In genomic region chr9:78296893-78297671, GRCh38 we compare ENCODE assay signal across 8 cellular contexts. TPM values are rescaled to one million over a fixed set of nuclear protein-coding genes. Genes with fewer than 3 reads are reported as not detected.
DNase-seq lines count a peak whose midpoint lies in the region; ATAC-seq, FAIRE-seq and TF ChIP-seq lines count a peak whose summit lies in the region.

Gene PSAT1, plus strand, starts transcription at chr9:78297125. Its CDS starts 86 bp downstream, at chr9:78297211.

- H2BK12ac ChIP-seq in H1 (ENCODE audit: low read depth, low read length) (peak within 1 kb of the TSS; percentile 65), mesenchymal stem cell (ENCODE audit: low read length in 2 of 2) (peak within 1 kb of the TSS in 1 of 2 experiments; percentile 89)

- H3K18ac ChIP-seq in H1 (ENCODE audit: extremely low read depth, low read length), result peak within 1 kb of the TSS; percentile 95
- peak within 1 kb of the TSS; percentile 76 to 86 for H3K18ac ChIP-seq in mesenchymal stem cell (ENCODE audit: low read depth in 1 of 2, low read length in 2 of 2)

- H2BK20ac ChIP-seq in H1 (ENCODE audit: low read length), result 0 out of 2 replicates have a peak within 1 kb of the TSS, but pooled peaks have one; percentile 41

- H4K5ac ChIP-seq in H1 (ENCODE audit: insufficient read length, low read depth, low read length), result peak within 1 kb of the TSS; percentile 98

- peak within 1 kb of the TSS; percentile 41 for H2BK120ac ChIP-seq in H1 (replicated peaks; ENCODE audit: low read depth, low read length)
- H2BK120ac ChIP-seq in mesenchymal stem cell (ENCODE audit: low read depth, low read length), result peak within 1 kb of the TSS; percentile 6

- no peak for TF ChIP-seq EP300 in H1 (IDR thresholded peaks at IDR 0.05; ENCODE audit: borderline replicate concordance in 1 of 2, low read depth in 2 of 2, low read length in 2 of 2)

- WGBS in H1 (ENCODE audit: extremely low coverage in 1 of 2, insufficient coverage in 1 of 2, insufficient read length in 1 of 2, insufficient replicate concordance in 2 of 2, low coverage in 1 of 2, low lambda C conversion rate in 2 of 2, missing lambda C conversion rate in 1 of 2), 2 experiments, result 1% methylated on average over 70 of the region's 76 CpGs; no CpG with 5 or more reads in 1 of the 2 experiments
- under 1% methylated on average over 75 of the region's 76 CpGs for WGBS in mesenchymal stem cell

- H3K79me2 ChIP-seq in H1 (ENCODE audit: control insufficient read depth in 1 of 2, insufficient read depth in 2 of 2, low read length in 2 of 2), result peaks cover 15 to 51% of the 10 kb centered on the region in 2 experiments

- H2BK15ac ChIP-seq in H1 (ENCODE audit: low read length) (peak within 1 kb of the TSS; percentile 54; the same call in 1 of the 2 replicates), mesenchymal stem cell (ENCODE audit: low read depth, poor library complexity, severe bottlenecking) (peak within 1 kb of the TSS; percentile 93)

- H3K79me1 ChIP-seq in H1 (ENCODE audit: low read depth, low read length) (peaks cover 4% of the 10 kb centered on the region), mesenchymal stem cell (replicated peaks; ENCODE audit: low read length, poor library complexity, severe bottlenecking) (peaks cover 5% of the 10 kb centered on the region)

- peak within 1 kb of the TSS; percentile 99 for H4K8ac ChIP-seq in H1 (ENCODE audit: extremely low read depth, insufficient read depth, low read length)
- peak within 1 kb of the TSS; percentile 77 for H4K8ac ChIP-seq in mesenchymal stem cell (ENCODE audit: low read length)

- peak; percentile 98 for ATAC-seq in GM21360 (IDR thresholded peaks at IDR 0.05; ENCODE audit: unreplicated experiment)

- peak; percentile 45 for FAIRE-seq in H1 (lab: Jason Lieb, UNC)

- peaks cover 7% of the 10 kb centered on the region; the same call in 1 of the 2 replicates for H3K23me2 ChIP-seq in H1 (ENCODE audit: low read depth, low read length)

- CTCF ChIA-PET in activated CD8-positive, alpha-beta memory T cell treated with anti-CD3 and anti-CD28 coated beads for 36 hours (lab: Charles Lee), result interaction anchor here (1.4 kb wide), 1 partner anchor 19 kb away, joined by 3 read pairs; no protein-coding TSS in a partner anchor
- CTCF ChIA-PET in H1 (lab: Charles Lee; ENCODE audit: partially characterized antibody), result interaction anchor here (0.7 to 3.2 kb wide), 8 partner anchors 12 to 96 kb away, joined by 3 to 21 read pairs (median 4); no protein-coding TSS in a partner anchor

- H4K91ac ChIP-seq in H1 (replicated peaks; ENCODE audit: insufficient read length, low read length) (peak within 1 kb of the TSS; percentile 95), mesenchymal stem cell (ENCODE audit: low read length) (peak within 1 kb of the TSS; percentile 82)

- DNase-seq in CMK (ENCODE audit: low read depth), result peak; percentile 71
- peak; percentile 94 for DNase-seq in HT-29 (ENCODE audit: low spot score)
- DNase-seq in NOMO-1 (lab: John Stamatoyannopoulos, UW; ENCODE audit: unreplicated experiment in 2 of 2), result peak; percentile 72 to 79
- DNase-seq in H1 (ENCODE audit: low read depth in 1 of 2, low spot score in 2 of 2), result peak; percentile 90 to 91
- peak; percentile 98 for DNase-seq in mesenchymal stem cell
- peak; percentile 69 for DNase-seq in stimulated activated CD8-positive, alpha-beta memory T cell treated with anti-CD3 and anti-CD28 coated beads, Interleukin-12 subunit alpha, Interleukin-12 subunit beta, amount 100 ng/mL, for 24 hours (ENCODE audit: extremely low read depth)

- peak within 1 kb of the TSS; percentile 87 to 93 (median 90) for H3K4me3 ChIP-seq in H1 (ENCODE audit: extremely low read depth in 1 of 4, insufficient read depth in 2 of 4, low read depth in 3 of 4, low read length in 4 of 4)
- H3K4me3 ChIP-seq in mesenchymal stem cell (ENCODE audit: insufficient read depth in 1 of 2, low read depth in 1 of 2, low read length in 2 of 2), result peak within 1 kb of the TSS; percentile 88

- TF ChIP-seq POLR2A in H1 (IDR thresholded peaks at IDR 0.05; ENCODE audit: control extremely low read depth in 1 of 2, low read depth in 2 of 2, low read length in 2 of 2), result peak; percentile 95 to 98

- TF ChIP-seq RAD21 in H1 (IDR thresholded peaks at IDR 0.05 in 1 of 2, conservative IDR thresholded peaks at IDR 0.05 in 1 of 2; ENCODE audit: low read depth in 2 of 2, low read length in 2 of 2), result no peak

- no peak within 1 kb of the TSS for H3K14ac ChIP-seq in H1 (ENCODE audit: insufficient read length)
- peak within 1 kb of the TSS in 1 of 2 experiments; percentile 94 for H3K14ac ChIP-seq in mesenchymal stem cell (ENCODE audit: low read length in 2 of 2)

- H3K56ac ChIP-seq in H1 (replicated peaks; ENCODE audit: insufficient read length, low read depth, low read length), result peak within 1 kb of the TSS; percentile 95

- peaks cover 6 to 11% of the 10 kb centered on the region in 2 experiments for H4K20me1 ChIP-seq in H1 (replicated peaks in 1 of 2; ENCODE audit: control insufficient read depth in 1 of 2, insufficient read depth in 2 of 2, low read length in 2 of 2)

- peak within 1 kb of the TSS; percentile 97 for H2BK5ac ChIP-seq in H1 (ENCODE audit: low read depth, low read length)
- H2BK5ac ChIP-seq in mesenchymal stem cell (ENCODE audit: low read depth, low read length, poor library complexity, severe bottlenecking), result peak within 1 kb of the TSS; percentile 85

- H3K9ac ChIP-seq in H1 (replicated peaks in 1 of 4; ENCODE audit: extremely low read depth in 1 of 4, low read depth in 3 of 4, low read length in 3 of 4) (peak within 1 kb of the TSS; percentile 96 to 99 (median 98)), mesenchymal stem cell (ENCODE audit: low read length) (peak within 1 kb of the TSS; percentile 89)

- H3K4me1 ChIP-seq in H1 (replicated peaks in 1 of 4; ENCODE audit: control insufficient read depth in 3 of 4, insufficient read depth in 4 of 4, low read length in 3 of 4) (peaks cover 8 to 16% (median 12%) of the 10 kb centered on the region in 4 experiments; a peak in 6 of 7 replicates), mesenchymal stem cell (ENCODE audit: control insufficient read depth, insufficient read depth, low read depth, low read length) (peaks cover 7% of the 10 kb centered on the region)

- H3K36me3 ChIP-seq in H1 (ENCODE audit: control insufficient read depth in 2 of 4, insufficient read depth in 4 of 4, low read length in 3 of 4) (peaks cover 11 to 34% (median 21%) of the 10 kb centered on the region in 4 experiments), mesenchymal stem cell (ENCODE audit: control insufficient read depth in 1 of 2, insufficient read depth in 2 of 2, low read depth in 1 of 2, low read length in 2 of 2) (no peaks in the 10 kb centered on the region)

- no peak within 1 kb of the TSS for H3K23ac ChIP-seq in H1 (ENCODE audit: insufficient read length)
- peak within 1 kb of the TSS in 1 of 2 experiments; percentile 96 for H3K23ac ChIP-seq in mesenchymal stem cell (ENCODE audit: low read length in 2 of 2)

- H3K27me3 ChIP-seq in H1 (replicated peaks in 1 of 4; ENCODE audit: control insufficient read depth in 3 of 4, extremely low read depth in 1 of 4, insufficient read depth in 3 of 4, low read length in 3 of 4), result no peaks in the 10 kb centered on the region
- H3K27me3 ChIP-seq in mesenchymal stem cell (ENCODE audit: control insufficient read depth in 1 of 2, insufficient read depth in 1 of 2, low read length in 2 of 2), result peaks cover 0 to 6% of the 10 kb centered on the region in 2 experiments

- POLR2A ChIA-PET in activated CD8-positive, alpha-beta memory T cell treated with anti-CD3 and anti-CD28 coated beads for 36 hours (lab: Charles Lee), result interaction anchor here (0.5 to 2.1 kb wide), 10 partner anchors 13 to 1922 kb away, joined by 3 to 17 read pairs (median 3); partner anchors contain the start of genes CEP78 and TLE4
- POLR2A ChIA-PET in H1 (lab: Charles Lee; ENCODE audit: partially characterized antibody), result interaction anchor here (0.7 to 27.8 kb wide), 54 partner anchors 12 to 1281 kb away, joined by 3 to 936 read pairs (median 5); partner anchors contain the start of genes CEP78, GNAQ and TLE4

- no peak for TF ChIP-seq CTCF in H1 (IDR thresholded peaks at IDR 0.05; ENCODE audit: control extremely low read depth in 1 of 3, insufficient read depth in 1 of 3, low read depth in 1 of 3, low read length in 3 of 3)

- H3K9me3 ChIP-seq in H1 (ENCODE audit: insufficient read depth in 2 of 2, low read depth in 1 of 2, low read length in 1 of 2) (no peaks in the 10 kb centered on the region), mesenchymal stem cell (ENCODE audit: control insufficient read depth, low read length) (no peaks in the 10 kb centered on the region)

- no peak within 1 kb of the TSS; the same call in 1 of the 2 replicates for H2AFZ ChIP-seq in H1 (ENCODE audit: low read length)
- H2AFZ ChIP-seq in mesenchymal stem cell (ENCODE audit: low read depth, low read length), result peak within 1 kb of the TSS; percentile 99

- H3K4ac ChIP-seq in H1 (replicated peaks; ENCODE audit: insufficient read length, low read depth, low read length), result peak within 1 kb of the TSS; percentile 87
- H3K4ac ChIP-seq in mesenchymal stem cell (ENCODE audit: low read depth in 1 of 2, low read length in 2 of 2), result peak within 1 kb of the TSS; percentile 92 to 95

- H2AK5ac ChIP-seq in H1 (ENCODE audit: low read depth, low read length) (peak within 1 kb of the TSS; percentile 72; the same call in 1 of the 2 replicates), mesenchymal stem cell (ENCODE audit: low read length, severe bottlenecking) (peak within 1 kb of the TSS; percentile 69)

- peak within 1 kb of the TSS; percentile 94 for H3K27ac ChIP-seq in H1 (ENCODE audit: low read depth, low read length)
- H3K27ac ChIP-seq in mesenchymal stem cell (ENCODE audit: low read length, poor library complexity, severe bottlenecking), result peak within 1 kb of the TSS; percentile 88

- H3K4me2 ChIP-seq in H1 (ENCODE audit: insufficient read depth in 1 of 2, low read depth in 2 of 2, low read length in 2 of 2) (peak within 1 kb of the TSS; percentile 83 to 87), mesenchymal stem cell (ENCODE audit: low read length, poor library complexity, severe bottlenecking) (peak within 1 kb of the TSS; percentile 98)

TF ChIP-seq in H1, 55 proteins besides CTCF, POLR2A, EP300 and RAD21 (continues in another document):
- peak; percentile 97 for TF ChIP-seq SP1 (IDR thresholded peaks at IDR 0.05; ENCODE audit: low read depth, low read length)

RNA-seq across cellular contexts. Expression of gene PSAT1, which starts in this region (rescaled TPM):
- total RNA-seq in HT-29 (2014; rRNA removed; shearing (Covaris generic)), result 52.5 and 56.8 TPM in 2 replicates
- total RNA-seq in activated CD8-positive, alpha-beta memory T cell treated with anti-CD3 and anti-CD28 coated beads for 36 hours, result 100 to 1,000 TPM; 160 to 163 TPM
- total RNA-seq in H1 (2021; fragmentation: NEBNext Ultra II Directional; extraction: Animal tissue kit (Norgen Biotek cat#: 25700)), result 317 and 341 TPM in 2 replicates
- 204 and 233 TPM in 2 replicates for polyA plus RNA-seq in H1 (2011; rRNA removed)
- 315 TPM for polyA plus RNA-seq in H1 (2011; cell fraction: cytosol; rRNA removed)
- polyA plus RNA-seq in H1 (2011; cell fraction: nucleus; rRNA removed), result 116 TPM
- 239 to 279 TPM (median 247 TPM) in 4 replicates for polyA plus RNA-seq in H1 (2012, experiment 1 of 2)
- 169 TPM for polyA plus RNA-seq in H1 (2012, experiment 2 of 2)
- polyA plus RNA-seq in H1 (2013, experiment 1 of 2), result 140 TPM
- polyA plus RNA-seq in H1 (2013, experiment 2 of 2), result 141 TPM
- polyA minus RNA-seq in H1 (2011; rRNA and poly(A)+ RNA removed), result 229 and 231 TPM in 2 replicates
- 138 TPM for polyA minus RNA-seq in H1 (2011; cell fraction: cytosol; rRNA and poly(A)+ RNA removed)
- 122 TPM for polyA minus RNA-seq in H1 (2011; cell fraction: nucleus; rRNA and poly(A)+ RNA removed)
- polyA plus RNA-seq in mesenchymal stem cell (2013, experiment 1 of 2), result 93.9 TPM
- polyA plus RNA-seq in mesenchymal stem cell (2013, experiment 2 of 2), result 102 TPM

Comparison
In these comparisons a context has a peak if more than half of its experiments do, and no peak if none do; other contexts are left out.
1. Peak in every context shown above with its lines: DNase-seq, ATAC-seq, H3K4me3 ChIP-seq and H3K27ac ChIP-seq.